In the genomic region with DNA sequence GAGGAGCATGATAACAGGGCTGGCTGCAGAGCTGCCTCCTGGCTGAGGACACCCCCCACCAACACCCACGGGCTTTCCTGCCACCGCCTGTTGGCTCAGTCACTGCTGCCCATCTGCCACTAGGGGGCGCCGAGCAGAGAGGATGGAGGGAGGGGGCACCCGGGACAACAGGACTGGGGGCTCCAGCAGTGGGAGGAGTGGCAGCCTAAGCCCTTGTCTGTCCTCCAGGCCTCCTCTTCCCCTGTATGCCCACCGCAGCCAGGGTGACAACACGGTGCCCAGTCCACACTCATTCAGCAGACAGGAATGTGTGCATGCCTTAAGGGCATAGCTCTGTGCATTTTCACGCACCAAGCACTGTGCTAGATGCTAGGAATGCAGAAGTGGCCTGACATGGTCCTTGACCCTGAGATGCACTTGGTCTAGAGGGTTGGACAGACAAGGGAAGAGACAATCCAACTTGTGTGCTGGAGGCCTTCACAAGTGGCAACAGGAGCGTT, we compare ENCODE assay signal across 9 cellular contexts.
DNase-seq lines count a peak whose midpoint lies in the region; FAIRE-seq and TF ChIP-seq lines count a peak whose summit lies in the region.
"Had no signal": no experiment of that assay in that cellular context is flagged by ENCODE, and none has a peak within 500 bp of the region (broad histone marks: within the 10 kb centered on the region; RNA-seq: fewer than 3 reads in every experiment).

No MANE protein-coding gene starts in this region.

- CTCF ChIA-PET in activated naive CD4-positive, alpha-beta T cell treated with anti-CD3 and anti-CD28 coated beads, Interleukin-2, amount 10 ng/mL, durations not matched to agents 7 days and 5 days (lab: Charles Lee), result interaction anchor here (0.7 to 21.0 kb wide), 9 partner anchors 9 to 245 kb away, joined by 3 to 409 read pairs (median 4); no protein-coding TSS in a partner anchor

- no peak for FAIRE-seq in GM12892 (lab: Jason Lieb, UNC)

- DNase-seq in RPMI8226, result peak; percentile 31
- DNase-seq in activated naive CD4-positive, alpha-beta T cell treated with anti-CD3 and anti-CD28 coated beads, Interleukin-2, amount 10 ng/mL, durations not matched to agents 7 days and 5 days, result peak; percentile 52
- peak; percentile 22 to 53 (median 28) for DNase-seq in immature natural killer cell
- DNase-seq in stimulated activated CD8-positive, alpha-beta memory T cell treated with anti-CD3 and anti-CD28 coated beads, Interleukin-2, amount 100 ng/mL, for 48 hours (ENCODE audit: low read depth in 2 of 2), result peak; percentile 20 to 42
- no peak for DNase-seq in NCI-H446 treated with DMSO at 0.1 percent for 48 hours (lab: John Stamatoyannopoulos, UW)
- no peak for DNase-seq in SHP77 treated with DMSO at 0.1 percent for 48 hours (lab: John Stamatoyannopoulos, UW)
- DNase-seq in GM12892 (ENCODE audit: insufficient read length), result no peak

- TF ChIP-seq CTCF in GM12875 (IDR thresholded peaks at IDR 0.05; ENCODE audit: borderline replicate concordance, insufficient read depth, low read depth, low read length), result peak; percentile 85

- no peak overlapping the region for H3K4me3 Mint-ChIP-seq in activated naive CD4-positive, alpha-beta T cell treated with anti-CD3 and anti-CD28 coated beads, Interleukin-2, amount 10 ng/mL, durations not matched to agents 7 days and 5 days
- H3K4me3 Mint-ChIP-seq in immature natural killer cell, result no peak overlapping the region
- H3K4me3 Mint-ChIP-seq: T-helper 1 cell treated with Interleukin-12 subunit alpha and Interleukin-12 subunit beta and Interleukin-4 antibody, amounts not matched to agents 30 μg/mL and 1 μg/mL, for 36 hours had no signal

- no peaks in the 10 kb centered on the region for H3K4me1 Mint-ChIP-seq in activated naive CD4-positive, alpha-beta T cell treated with anti-CD3 and anti-CD28 coated beads, Interleukin-2, amount 10 ng/mL, durations not matched to agents 7 days and 5 days
- H3K4me1 Mint-ChIP-seq in immature natural killer cell, result peaks cover 7 to 8% of the 10 kb centered on the region in 2 donors

- no peak overlapping the region for H3K27ac Mint-ChIP-seq in activated naive CD4-positive, alpha-beta T cell treated with anti-CD3 and anti-CD28 coated beads, Interleukin-2, amount 10 ng/mL, durations not matched to agents 7 days and 5 days
- H3K27ac Mint-ChIP-seq in immature natural killer cell, result no peak overlapping the region
- H3K27ac Mint-ChIP-seq: T-helper 1 cell treated with Interleukin-12 subunit alpha and Interleukin-12 subunit beta and Interleukin-4 antibody, amounts not matched to agents 30 μg/mL and 1 μg/mL, for 36 hours had no signal

- no peaks in the 10 kb centered on the region for H3K27me3 Mint-ChIP-seq in activated naive CD4-positive, alpha-beta T cell treated with anti-CD3 and anti-CD28 coated beads, Interleukin-2, amount 10 ng/mL, durations not matched to agents 7 days and 5 days
- peaks cover 0 to 3% (median 1%) of the 10 kb centered on the region in 3 donors for H3K27me3 Mint-ChIP-seq in immature natural killer cell (ENCODE audit: low read depth in 3 of 3)

- H3K9me3 Mint-ChIP-seq in activated naive CD4-positive, alpha-beta T cell treated with anti-CD3 and anti-CD28 coated beads, Interleukin-2, amount 10 ng/mL, durations not matched to agents 7 days and 5 days, result no peaks in the 10 kb centered on the region
- no peaks in the 10 kb centered on the region for H3K9me3 Mint-ChIP-seq in immature natural killer cell
- H3K9me3 Mint-ChIP-seq: T-helper 1 cell treated with Interleukin-12 subunit alpha and Interleukin-12 subunit beta and Interleukin-4 antibody, amounts not matched to agents 30 μg/mL and 1 μg/mL, for 36 hours had no signal

- H3K36me3 Mint-ChIP-seq in activated naive CD4-positive, alpha-beta T cell treated with anti-CD3 and anti-CD28 coated beads, Interleukin-2, amount 10 ng/mL, durations not matched to agents 7 days and 5 days, result peaks cover 11% of the 10 kb centered on the region
- peaks cover 0 to 4% (median 0%) of the 10 kb centered on the region in 3 donors for H3K36me3 Mint-ChIP-seq in immature natural killer cell

- no peak for TF ChIP-seq POLR2A in GM12892 (IDR thresholded peaks at IDR 0.05; ENCODE audit: low read depth, low read length)

- no peak overlapping the region for H3K4me3 ChIP-seq in GM12875 (ENCODE audit: low read depth, low read length)

Comparison
In these comparisons a context has a peak if more than half of its experiments do, and no peak if none do; other contexts are left out.
1. DNase-seq: peak in RPMI8226 (single experiment), activated naive CD4-positive, alpha-beta T cell treated with anti-CD3 and anti-CD28 coated beads, Interleukin-2, amount 10 ng/mL, durations not matched to agents 7 days and 5 days (single experiment), immature natural killer cell (3 of 3) and stimulated activated CD8-positive, alpha-beta memory T cell treated with anti-CD3 and anti-CD28 coated beads, Interleukin-2, amount 100 ng/mL, for 48 hours (2 of 2); none in NCI-H446 treated with DMSO at 0.1 percent for 48 hours (single experiment), SHP77 treated with DMSO at 0.1 percent for 48 hours (single experiment) and GM12892 (single experiment).